ENCODE assay signal across 1 cellular context in the genomic region with DNA sequence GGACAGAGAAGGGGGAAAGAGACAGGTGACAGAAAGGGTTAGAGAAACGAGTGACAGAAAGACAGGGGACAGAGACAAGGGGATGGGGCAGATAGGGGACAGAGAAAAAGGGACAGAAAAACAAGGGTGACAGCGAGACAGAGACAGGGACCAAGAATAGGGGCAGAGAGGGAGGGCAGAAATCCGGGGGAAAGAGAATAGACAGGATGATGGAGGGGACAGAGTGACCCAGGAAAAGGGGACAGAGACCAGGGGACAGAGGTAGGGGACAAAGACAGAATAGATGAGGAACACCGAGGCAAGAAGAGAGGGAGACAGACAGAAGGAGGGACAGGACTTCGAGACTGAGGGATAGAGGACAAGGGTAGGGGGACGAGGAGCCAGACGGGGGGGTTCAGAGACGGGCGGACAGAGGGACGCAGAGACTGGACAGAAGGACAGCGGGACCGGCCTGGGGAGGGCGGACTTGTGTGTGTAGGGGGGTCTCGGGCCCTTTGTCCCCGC.
TF ChIP-seq lines count a peak whose summit lies in the region.

No MANE protein-coding gene starts in this region.

TF ChIP-seq in HepG2, 621 proteins besides CTCF, POLR2A, EP300 and RAD21:
- TF ChIP-seq FOXA3 (CRISPR knock-in tag; IDR thresholded peaks at IDR 0.05) (no peak), TARDBP (CRISPR knock-in tag; IDR thresholded peaks at IDR 0.05) (no peak), ZNF816 (CRISPR knock-in tag; IDR thresholded peaks at IDR 0.05; ENCODE audit: borderline replicate concordance) (no peak), KMT2A (CRISPR knock-in tag; IDR thresholded peaks at IDR 0.05) (no peak), HNF4G (IDR thresholded peaks at IDR 0.05; ENCODE audit: borderline replicate concordance, low read depth, low read length) (no peak), HNF4G (CRISPR knock-in tag; IDR thresholded peaks at IDR 0.05; ENCODE audit: borderline replicate concordance, low read depth) (no peak), SALL1 (CRISPR knock-in tag; IDR thresholded peaks at IDR 0.05) (no peak), NCOA5 (CRISPR knock-in tag; IDR thresholded peaks at IDR 0.05) (no peak), AGO1 (IDR thresholded peaks at IDR 0.05; ENCODE audit: low read depth, low read length, poor library complexity, severe bottlenecking) (no peak)
- TF ChIP-seq, protein P1, sequence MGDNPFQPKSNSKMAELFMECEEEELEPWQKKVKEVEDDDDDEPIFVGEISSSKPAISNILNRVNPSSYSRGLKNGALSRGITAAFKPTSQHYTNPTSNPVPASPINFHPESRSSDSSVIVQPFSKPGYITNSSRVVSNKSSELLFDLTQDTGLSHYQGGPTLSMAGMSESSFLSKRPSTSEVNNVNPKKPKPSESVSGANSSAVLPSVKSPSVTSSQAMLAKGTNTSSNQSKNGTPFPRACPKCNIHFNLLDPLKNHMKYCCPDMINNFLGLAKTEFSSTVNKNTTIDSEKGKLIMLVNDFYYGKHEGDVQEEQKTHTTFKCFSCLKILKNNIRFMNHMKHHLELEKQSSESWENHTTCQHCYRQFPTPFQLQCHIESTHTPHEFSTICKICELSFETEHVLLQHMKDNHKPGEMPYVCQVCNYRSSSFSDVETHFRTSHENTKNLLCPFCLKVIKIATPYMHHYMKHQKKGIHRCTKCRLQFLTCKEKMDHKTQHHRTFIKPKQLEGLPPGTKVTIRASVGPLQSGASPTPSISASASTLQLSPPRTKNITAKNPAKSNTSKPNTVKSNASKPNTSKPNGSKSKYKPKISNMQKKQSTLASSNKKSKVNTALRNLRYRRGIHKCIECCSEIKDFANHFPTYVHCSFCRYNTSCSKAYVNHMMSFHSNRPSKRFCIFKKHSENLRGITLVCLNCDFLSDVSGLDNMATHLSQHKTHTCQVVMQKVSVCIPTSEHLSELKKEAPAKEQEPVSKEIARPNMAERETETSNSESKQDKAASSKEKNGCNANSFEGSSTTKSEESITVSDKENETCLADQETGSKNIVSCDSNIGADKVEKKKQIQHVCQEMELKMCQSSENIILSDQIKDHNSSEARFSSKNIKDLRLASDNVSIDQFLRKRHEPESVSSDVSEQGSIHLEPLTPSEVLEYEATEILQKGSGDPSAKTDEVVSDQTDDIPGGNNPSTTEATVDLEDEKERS (CRISPR knock-in tag; IDR thresholded peaks at IDR 0.05) = no peak
- TF ChIP-seq, protein P2, sequence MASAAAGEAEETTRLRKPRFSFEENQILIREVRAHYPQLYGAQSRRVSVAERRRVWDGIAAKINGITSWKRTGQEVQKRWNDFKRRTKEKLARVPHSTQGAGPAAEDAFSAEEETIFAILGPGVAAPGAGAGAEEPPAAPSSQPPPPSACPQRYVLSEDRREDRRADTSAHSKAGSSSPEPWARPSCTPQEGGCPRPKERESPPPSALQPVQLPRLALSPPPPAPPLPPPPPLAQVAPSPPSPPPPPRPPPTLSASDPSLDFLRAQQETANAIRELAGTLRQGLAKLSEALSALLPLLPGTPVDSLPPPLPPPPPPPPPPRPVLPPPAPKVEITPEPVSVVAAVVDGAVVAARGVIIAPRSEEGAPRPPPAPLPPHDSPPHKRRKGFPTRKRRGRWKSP (CRISPR knock-in tag; IDR thresholded peaks at IDR 0.05) = no peak
- TF ChIP-seq, protein P3, sequence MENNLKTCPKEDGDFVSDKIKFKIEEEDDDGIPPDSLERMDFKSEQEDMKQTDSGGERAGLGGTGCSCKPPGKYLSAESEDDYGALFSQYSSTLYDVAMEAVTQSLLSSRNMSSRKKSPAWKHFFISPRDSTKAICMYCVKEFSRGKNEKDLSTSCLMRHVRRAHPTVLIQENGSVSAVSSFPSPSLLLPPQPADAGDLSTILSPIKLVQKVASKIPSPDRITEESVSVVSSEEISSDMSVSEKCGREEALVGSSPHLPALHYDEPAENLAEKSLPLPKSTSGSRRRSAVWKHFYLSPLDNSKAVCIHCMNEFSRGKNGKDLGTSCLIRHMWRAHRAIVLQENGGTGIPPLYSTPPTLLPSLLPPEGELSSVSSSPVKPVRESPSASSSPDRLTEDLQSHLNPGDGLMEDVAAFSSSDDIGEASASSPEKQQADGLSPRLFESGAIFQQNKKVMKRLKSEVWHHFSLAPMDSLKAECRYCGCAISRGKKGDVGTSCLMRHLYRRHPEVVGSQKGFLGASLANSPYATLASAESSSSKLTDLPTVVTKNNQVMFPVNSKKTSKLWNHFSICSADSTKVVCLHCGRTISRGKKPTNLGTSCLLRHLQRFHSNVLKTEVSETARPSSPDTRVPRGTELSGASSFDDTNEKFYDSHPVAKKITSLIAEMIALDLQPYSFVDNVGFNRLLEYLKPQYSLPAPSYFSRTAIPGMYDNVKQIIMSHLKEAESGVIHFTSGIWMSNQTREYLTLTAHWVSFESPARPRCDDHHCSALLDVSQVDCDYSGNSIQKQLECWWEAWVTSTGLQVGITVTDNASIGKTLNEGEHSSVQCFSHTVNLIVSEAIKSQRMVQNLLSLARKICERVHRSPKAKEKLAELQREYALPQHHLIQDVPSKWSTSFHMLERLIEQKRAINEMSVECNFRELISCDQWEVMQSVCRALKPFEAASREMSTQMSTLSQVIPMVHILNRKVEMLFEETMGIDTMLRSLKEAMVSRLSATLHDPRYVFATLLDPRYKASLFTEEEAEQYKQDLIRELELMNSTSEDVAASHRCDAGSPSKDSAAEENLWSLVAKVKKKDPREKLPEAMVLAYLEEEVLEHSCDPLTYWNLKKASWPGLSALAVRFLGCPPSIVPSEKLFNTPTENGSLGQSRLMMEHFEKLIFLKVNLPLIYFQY (CRISPR knock-in tag; IDR thresholded peaks at IDR 0.05; ENCODE audit: borderline replicate concordance) = no peak
- TF ChIP-seq, protein P4, sequence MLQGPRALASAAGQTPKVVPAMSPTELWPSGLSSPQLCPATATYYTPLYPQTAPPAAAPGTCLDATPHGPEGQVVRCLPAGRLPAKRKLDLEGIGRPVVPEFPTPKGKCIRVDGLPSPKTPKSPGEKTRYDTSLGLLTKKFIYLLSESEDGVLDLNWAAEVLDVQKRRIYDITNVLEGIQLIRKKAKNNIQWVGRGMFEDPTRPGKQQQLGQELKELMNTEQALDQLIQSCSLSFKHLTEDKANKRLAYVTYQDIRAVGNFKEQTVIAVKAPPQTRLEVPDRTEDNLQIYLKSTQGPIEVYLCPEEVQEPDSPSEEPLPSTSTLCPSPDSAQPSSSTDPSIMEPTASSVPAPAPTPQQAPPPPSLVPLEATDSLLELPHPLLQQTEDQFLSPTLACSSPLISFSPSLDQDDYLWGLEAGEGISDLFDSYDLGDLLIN (CRISPR knock-in tag; IDR thresholded peaks at IDR 0.05; ENCODE audit: borderline replicate concordance) = no peak
